In genomic region chr17:29617481-29618271, GRCh38 we compare ENCODE assay signal across 1 cellular context.
TF ChIP-seq lines count a peak whose summit lies in the region.

No MANE protein-coding gene starts in this region.

TF ChIP-seq in HepG2, 621 proteins besides CTCF, POLR2A, EP300 and RAD21 (continued from another document):
- TF ChIP-seq ATF7-NPFF (CRISPR knock-in tag; IDR thresholded peaks at IDR 0.05; ENCODE audit: low read depth) (peak; percentile 50; the same call in 1 of the 2 replicates), CBFB (CRISPR knock-in tag; IDR thresholded peaks at IDR 0.05) (0 out of 2 replicates have a peak, but pooled peaks have one; percentile 46), CCDC6 (CRISPR knock-in tag; IDR thresholded peaks at IDR 0.05) (no peak), GPBP1L1 (CRISPR knock-in tag; IDR thresholded peaks at IDR 0.05) (no peak), XRCC5 (optimal IDR thresholded peaks at IDR 0.05; ENCODE audit: low read length) (peak; percentile 80)
